In genomic region chr15:98381446-98381845, GRCh38 we compare ENCODE assay signal across 12 cellular contexts.
DNase-seq lines count a peak whose midpoint lies in the region; ATAC-seq and TF ChIP-seq lines count a peak whose summit lies in the region.
"Had no signal": no experiment of that assay in that cellular context is flagged by ENCODE, and none has a peak within 500 bp of the region (broad histone marks: within the 10 kb centered on the region; RNA-seq: fewer than 3 reads in every experiment).

No MANE protein-coding gene starts in this region.

- H2AK5ac ChIP-seq in neuronal stem cell (ENCODE audit: low read depth, low read length) = no peak overlapping the region

- H3F3A ChIP-seq in GM23338 (replicated peaks; ENCODE audit: low read depth) = no peaks in the 10 kb centered on the region

- no CpG with 5 or more reads among the region's 2 CpGs for WGBS in neuronal stem cell (ENCODE audit: extremely low coverage in 2 of 2, insufficient read length in 2 of 2, insufficient replicate concordance in 1 of 2), 2 donors
- 60 to 72% methylated on average over 2 of the region's 2 CpGs for WGBS in aorta, 2 donors

- ATAC-seq in GM23338 (no peak), GM18861 (IDR thresholded peaks at IDR 0.05; ENCODE audit: unreplicated experiment) (no peak), aorta (ENCODE audit: low FRiP score) (no peak)

- no peak overlapping the region for H3K23ac ChIP-seq in neuronal stem cell (ENCODE audit: low read depth, low read length, poor library complexity)

- no peak overlapping the region for H2BK12ac ChIP-seq in neuronal stem cell (ENCODE audit: low read length)

- H3K27ac ChIP-seq in GM23338 (ENCODE audit: low read depth) (no peak overlapping the region), neuronal stem cell (replicated peaks; ENCODE audit: low read length) (no peak overlapping the region), aorta (ENCODE audit: low read depth in 1 of 2, low read length in 2 of 2) (no peak overlapping the region)
- H3K27ac ChIP-seq: BLaER1 treated with 17β-estradiol and CSF1 and Interleukin-3, amounts not matched to agents 10 nM and 100 nM had no signal

- H3K27me3 Mint-ChIP-seq in GM23338 (ENCODE audit: insufficient read depth, low read depth, poor library complexity) (no peaks in the 10 kb centered on the region), osteocyte (ENCODE audit: unreplicated experiment) (peaks cover 18% of the 10 kb centered on the region)

- H3K36me3 ChIP-seq in GM23338 (ENCODE audit: insufficient read depth) (no peaks in the 10 kb centered on the region), neuronal stem cell (replicated peaks in 1 of 2; ENCODE audit: control insufficient read depth in 2 of 2, insufficient read depth in 2 of 2, low read length in 2 of 2) (no peaks in the 10 kb centered on the region), aorta (ENCODE audit: control insufficient read depth in 1 of 2, insufficient read depth in 2 of 2, low read length in 1 of 2) (no peaks in the 10 kb centered on the region)
- H3K36me3 ChIP-seq: BLaER1 treated with 17β-estradiol and CSF1 and Interleukin-3, amounts not matched to agents 10 nM and 100 nM; HAP-1 had no signal

- TF ChIP-seq CTCF in GM23338 (conservative IDR thresholded peaks at IDR 0.05; ENCODE audit: low read depth in 2 of 2) (no peak), epithelial cell of esophagus (IDR thresholded peaks at IDR 0.05; ENCODE audit: insufficient read depth, low read depth, low read length, missing control alignments) (no peak), osteocyte (IDR thresholded peaks at IDR 0.05) (no peak)

- DNase-seq in GM23338 (ENCODE audit: low spot score) (no peak), RKO (ENCODE audit: low spot score) (peak; percentile 47), epithelial cell of esophagus (ENCODE audit: low read depth) (peak; percentile 18), osteocyte (ENCODE audit: extremely low spot score, unreplicated experiment) (peak; percentile 13), neuronal stem cell (ENCODE audit: low spot score) (no peak), aorta (no peak)
- DNase-seq: ACHN; CD4-positive, CD25-positive, alpha-beta regulatory T cell; DMS53 had no signal

- no peak overlapping the region for H2BK15ac ChIP-seq in neuronal stem cell (ENCODE audit: low read length)

- H3K9me3 Mint-ChIP-seq in GM23338 = peaks cover 12% of the 10 kb centered on the region
- peaks cover 10% of the 10 kb centered on the region for H3K9me3 Mint-ChIP-seq in osteocyte (ENCODE audit: unreplicated experiment)

- H3K9me2 ChIP-seq in GM23338 (ENCODE audit: insufficient read depth) = peaks cover 3% of the 10 kb centered on the region; the same call in 1 of the 2 replicates

- H3K4me1 ChIP-seq in GM23338 (ENCODE audit: insufficient read depth) (no peaks in the 10 kb centered on the region), neuronal stem cell (ENCODE audit: control insufficient read depth in 2 of 2, insufficient read depth in 1 of 2, low read depth in 1 of 2, low read length in 2 of 2) (peaks cover 0 to 4% of the 10 kb centered on the region in 2 donors), aorta (ENCODE audit: control insufficient read depth in 1 of 2, insufficient read depth in 2 of 2, low read length in 2 of 2) (no peaks in the 10 kb centered on the region)
- H3K4me1 ChIP-seq: HAP-1 had no signal

- no peak overlapping the region for H4K91ac ChIP-seq in neuronal stem cell (ENCODE audit: low read depth, low read length, poor library complexity)

- H3K4me1 Mint-ChIP-seq in GM23338 = peaks cover 4% of the 10 kb centered on the region; the same call in 2 of the 3 replicates
- H3K4me1 Mint-ChIP-seq in osteocyte (ENCODE audit: unreplicated experiment) = no peaks in the 10 kb centered on the region
- H3K4me1 Mint-ChIP-seq: CD4-positive, CD25-positive, alpha-beta regulatory T cell had no signal

- H3K9ac ChIP-seq in neuronal stem cell (ENCODE audit: low read depth, low read length, poor library complexity) = no peak overlapping the region
- H3K9ac ChIP-seq: BLaER1 treated with 17β-estradiol and CSF1 and Interleukin-3, amounts not matched to agents 10 nM and 100 nM had no signal

- no peak overlapping the region for H3K18ac ChIP-seq in neuronal stem cell (ENCODE audit: low read length)

- no peak overlapping the region for H2BK120ac ChIP-seq in neuronal stem cell (ENCODE audit: low read depth, low read length)

- H3K79me1 ChIP-seq in neuronal stem cell (ENCODE audit: low read depth, low read length) = no peaks in the 10 kb centered on the region

- H3K27me3 ChIP-seq in GM23338 (ENCODE audit: insufficient read depth) (no peaks in the 10 kb centered on the region), neuronal stem cell (ENCODE audit: control insufficient read depth in 3 of 3, insufficient read depth in 3 of 3, low read depth in 1 of 3, low read length in 3 of 3) (peaks cover 0 to 5% (median 0%) of the 10 kb centered on the region in 3 experiments), aorta (ENCODE audit: control insufficient read depth in 1 of 2, insufficient read depth in 2 of 2, low read length in 1 of 2) (no peaks in the 10 kb centered on the region)
- H3K27me3 ChIP-seq: BLaER1 treated with 17β-estradiol and CSF1 and Interleukin-3, amounts not matched to agents 10 nM and 100 nM had no signal

- H3K27ac Mint-ChIP-seq in GM23338 (no peak overlapping the region), osteocyte (ENCODE audit: unreplicated experiment) (no peak overlapping the region)
- H3K27ac Mint-ChIP-seq: CD4-positive, CD25-positive, alpha-beta regulatory T cell had no signal

- no peak overlapping the region for H3K14ac ChIP-seq in neuronal stem cell (ENCODE audit: low read length)

- no peaks in the 10 kb centered on the region for H4K20me1 ChIP-seq in GM23338 (replicated peaks; ENCODE audit: insufficient read depth)
- H4K20me1 ChIP-seq: BLaER1 treated with 17β-estradiol and CSF1 and Interleukin-3, amounts not matched to agents 10 nM and 100 nM had no signal

- H3K4me3 Mint-ChIP-seq in GM23338 = no peak overlapping the region
- H3K4me3 Mint-ChIP-seq in osteocyte (ENCODE audit: unreplicated experiment) = no peak overlapping the region
- H3K4me3 Mint-ChIP-seq: CD4-positive, CD25-positive, alpha-beta regulatory T cell had no signal

- H2AFZ ChIP-seq in GM23338 (peak overlapping the region; percentile 61; the same call in 1 of the 2 replicates), neuronal stem cell (ENCODE audit: low read length) (no peak overlapping the region)

- H2BK5ac ChIP-seq in neuronal stem cell (ENCODE audit: low read length) = no peak overlapping the region

- H3K4me3 ChIP-seq in GM23338 (no peak overlapping the region), epithelial cell of esophagus (ENCODE audit: low read length) (no peak overlapping the region), neuronal stem cell (ENCODE audit: low read length in 2 of 2) (no peak overlapping the region), aorta (ENCODE audit: low read length in 2 of 2) (no peak overlapping the region)
- H3K4me3 ChIP-seq: BLaER1 treated with 17β-estradiol and CSF1 and Interleukin-3, amounts not matched to agents 10 nM and 100 nM; HAP-1 had no signal

- intact Hi-C loops in aorta (cut with DNase I) = no loop called here

- no peak overlapping the region for H3K4ac ChIP-seq in neuronal stem cell (ENCODE audit: low read length)

- peaks cover 8% of the 10 kb centered on the region; the same call in 1 of the 3 replicates for H3K36me3 Mint-ChIP-seq in GM23338 (ENCODE audit: low read depth)
- no peaks in the 10 kb centered on the region for H3K36me3 Mint-ChIP-seq in osteocyte (ENCODE audit: unreplicated experiment)
- H3K36me3 Mint-ChIP-seq: CD4-positive, CD25-positive, alpha-beta regulatory T cell had no signal

- no peaks in the 10 kb centered on the region for H3K79me2 ChIP-seq in GM23338 (replicated peaks; ENCODE audit: insufficient read depth)

- H3K4me2 ChIP-seq in GM23338 = no peak overlapping the region
- H3K4me2 ChIP-seq in neuronal stem cell (ENCODE audit: insufficient read depth, low read length, poor library complexity, severe bottlenecking) = no peak overlapping the region

- H3K9me3 ChIP-seq in neuronal stem cell (replicated peaks in 1 of 2; ENCODE audit: control insufficient read depth in 2 of 2, insufficient read depth in 1 of 2, low read depth in 1 of 2, low read length in 2 of 2) = no peaks in the 10 kb centered on the region
- H3K9me3 ChIP-seq in aorta (ENCODE audit: control insufficient read depth, low read length) = no peaks in the 10 kb centered on the region
- H3K9me3 ChIP-seq: HAP-1 had no signal

- H4K8ac ChIP-seq in neuronal stem cell (ENCODE audit: low read depth, low read length) = no peak overlapping the region

TF ChIP-seq in GM23338, 12 proteins besides CTCF, POLR2A, EP300 and RAD21:
- TF ChIP-seq EZH2phosphoT487 (IDR thresholded peaks at IDR 0.05; ENCODE audit: unreplicated experiment) (no peak), EZH2 (IDR thresholded peaks at IDR 0.05; ENCODE audit: low read depth, unreplicated experiment) (no peak), NANOG (IDR thresholded peaks at IDR 0.05; ENCODE audit: borderline replicate concordance) (no peak), POLR2AphosphoS5 (IDR thresholded peaks at IDR 0.05; ENCODE audit: low read depth) (no peak), CREB1 (CRISPR knock-in tag; IDR thresholded peaks at IDR 0.05; ENCODE audit: low read depth) (no peak)

Comparison
In these comparisons a context has a peak if more than half of its experiments do, and no peak if none do; other contexts are left out.
1. DNase-seq: peak in RKO (single experiment), epithelial cell of esophagus (single experiment) and osteocyte (single experiment); none in GM23338 (single experiment), neuronal stem cell (single experiment) and aorta (0 of 2).